Comparison of ENCODE assay signal across 11 cellular contexts in the genomic region with DNA sequence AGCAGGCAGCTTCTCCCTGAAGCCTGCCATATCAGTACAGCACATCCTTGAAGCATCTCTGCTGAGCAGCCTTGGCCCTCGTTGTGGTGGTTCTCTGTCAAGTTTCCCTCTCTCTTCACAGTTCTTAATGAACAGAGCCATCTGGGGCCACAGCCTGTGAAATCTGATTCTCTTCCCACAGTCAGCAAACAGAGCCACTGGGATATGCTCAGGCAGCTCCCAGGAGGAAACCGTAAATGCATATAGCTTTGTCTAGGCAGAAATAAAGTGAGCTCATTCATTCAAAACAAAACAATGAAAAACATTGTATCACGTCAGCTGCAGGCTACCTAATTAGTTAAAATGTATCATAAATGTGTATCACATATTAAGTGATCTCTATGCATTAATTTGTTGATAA.
DNase-seq lines count a peak whose midpoint lies in the region; ATAC-seq, FAIRE-seq and TF ChIP-seq lines count a peak whose summit lies in the region.
"Had no signal": no experiment of that assay in that cellular context is flagged by ENCODE, and none has a peak within 500 bp of the region (broad histone marks: within the 10 kb centered on the region; RNA-seq: fewer than 3 reads in every experiment).

No MANE protein-coding gene starts in this region.

- ATAC-seq in HG02642 (IDR thresholded peaks at IDR 0.05; ENCODE audit: poor library complexity, unreplicated experiment) (no peak), GM21786 (IDR thresholded peaks at IDR 0.05; ENCODE audit: unreplicated experiment) (no peak)
- ATAC-seq: natural killer cell treated with Interleukin-12 subunit alpha and Interleukin-12 subunit beta and Interleukin-15 and Interleukin-18, amount 100 ng/mL, for 72 hours had no signal

- in situ Hi-C loops in brain microvascular endothelial cell (cut with HindIII; ENCODE audit: low pct_ligation_motif_present, low sequenced_read_pairs): no loop called here

- no peak overlapping the region for H3K4me3 ChIP-seq in brain microvascular endothelial cell (ENCODE audit: low read depth, low read length)

- H3K36me3 ChIP-seq in brain microvascular endothelial cell (replicated peaks): no peaks in the 10 kb centered on the region

- H3K27ac ChIP-seq in brain microvascular endothelial cell: no peak overlapping the region
- H3K27ac ChIP-seq: VCaP had no signal

- no peak for TF ChIP-seq CTCF in brain microvascular endothelial cell (IDR thresholded peaks at IDR 0.05; ENCODE audit: low read depth, low read length, missing control alignments)

- no peak for TF ChIP-seq POLR2A in H54 (IDR thresholded peaks at IDR 0.05; ENCODE audit: low read depth, low read length)

- DNase-seq in DMS79 treated with DMSO at 0.1 percent for 48 hours (lab: John Stamatoyannopoulos, UW): peak; percentile 48
- DNase-seq in NCI-H187 treated with DMSO at 0.1 percent for 48 hours (lab: John Stamatoyannopoulos, UW): peak; percentile 80
- DNase-seq in brain microvascular endothelial cell: peak; percentile 18
- peak; percentile 90 for DNase-seq in myocyte (ENCODE audit: low read depth)
- DNase-seq in GOT3 (lab: John Stamatoyannopoulos, UW): no peak
- no peak for DNase-seq in H54 (ENCODE audit: insufficient read length, low spot score)
- DNase-seq: activated naive CD8-positive, alpha-beta T cell treated with anti-CD3 and anti-CD28 coated beads, Interleukin-2, amount 10 ng/mL, durations not matched to agents 7 days and 5 days had no signal

- no peaks in the 10 kb centered on the region for H3K27me3 ChIP-seq in brain microvascular endothelial cell (replicated peaks)

- FAIRE-seq in H54 (lab: Jason Lieb, UNC): no peak

Comparison
In these comparisons a context has a peak if more than half of its experiments do, and no peak if none do; other contexts are left out.
1. DNase-seq: peak in DMS79 treated with DMSO at 0.1 percent for 48 hours (single experiment), NCI-H187 treated with DMSO at 0.1 percent for 48 hours (single experiment), brain microvascular endothelial cell (single experiment) and myocyte (single experiment); none in GOT3 (single experiment) and H54 (single experiment).